ENCODE assay signal across 8 cellular contexts in genomic region chr16:49855822-49856740, GRCh38. TPM values are rescaled to one million over a fixed set of nuclear protein-coding genes. Genes with fewer than 3 reads are reported as not detected.
A peak's percentile ranks its signal among the peaks of the same experiment; 100 is the strongest.
DNase-seq lines count a peak whose midpoint lies in the region; ATAC-seq and TF ChIP-seq lines count a peak whose summit lies in the region.

ZNF423 (minus strand) TSS chr16:49856112; CDS start chr16:49855774, 338 bp downstream.

- DNase-seq in CD4-positive, alpha-beta T cell, result no peak
- no peak for DNase-seq in Jurkat, Clone E6-1 (ENCODE audit: low read depth, low spot score)
- DNase-seq in colonic mucosa (peak; percentile 57), aorta (no peak), DMS153 (lab: John Stamatoyannopoulos, UW) (no peak), NCI-H2107 treated with DMSO at 0.1 percent for 48 hours (lab: John Stamatoyannopoulos, UW; ENCODE audit: unreplicated experiment) (no peak)

- intact Hi-C loops in CD4-positive, alpha-beta T cell (cut with DNase I, micrococcal nuclease), result loop anchor here in 1 of 2 experiments (10.0 kb wide), 4 partner anchors 209 to 1611 kb away; partner anchors contain the start of genes ABCC11, HEATR3 and LONP2
- intact Hi-C loops in colonic mucosa (cut with DNase I) (no loop called here), aorta (cut with DNase I) (loop anchor here (2.0 to 10.0 kb wide), 6 partner anchors 27 to 371 kb away; no protein-coding TSS in a partner anchor)

- WGBS in aorta, 2 donors, result 0 to 1% methylated on average over 42 to 80 of the region's 82 CpGs

- no peak within 1 kb of the TSS for H3K27ac ChIP-seq in CD4-positive, alpha-beta T cell (ENCODE audit: low read depth, low read length)
- H3K27ac ChIP-seq in colonic mucosa (peak within 1 kb of the TSS; percentile 87), aorta (ENCODE audit: low read depth in 1 of 2, low read length in 2 of 2) (peak within 1 kb of the TSS; percentile 30 to 71)

- H3K9me3 Mint-ChIP-seq in CD4-positive, alpha-beta T cell, result no peaks in the 10 kb centered on the region

- no peak within 1 kb of the TSS for H3K27ac Mint-ChIP-seq in CD4-positive, alpha-beta T cell

- H3K4me3 ChIP-seq in Jurkat, Clone E6-1 (ENCODE audit: low read length), result peak within 1 kb of the TSS; percentile 38
- H3K4me3 ChIP-seq in colonic mucosa (peak within 1 kb of the TSS; percentile 59), mononuclear cell (ENCODE audit: low read length) (peak within 1 kb of the TSS; percentile 19), aorta (ENCODE audit: low read length in 2 of 2) (peak within 1 kb of the TSS; percentile 87 to 92)

- CTCF ChIA-PET in CD4-positive, alpha-beta T cell (lab: Charles Lee), result no interaction called here

- no peak for TF ChIP-seq CTCF in CD4-positive, alpha-beta T cell (IDR thresholded peaks at IDR 0.05)
- no peak for TF ChIP-seq CTCF in colonic mucosa (IDR thresholded peaks at IDR 0.05)

- H3K4me1 ChIP-seq in colonic mucosa (no peaks in the 10 kb centered on the region), mononuclear cell (ENCODE audit: insufficient read depth, low read length) (peaks cover 23% of the 10 kb centered on the region), aorta (ENCODE audit: control insufficient read depth in 1 of 2, insufficient read depth in 2 of 2, low read length in 2 of 2) (no peaks in the 10 kb centered on the region)

- no peak for ATAC-seq in CD4-positive, alpha-beta T cell (ENCODE audit: poor library complexity)
- ATAC-seq in aorta (ENCODE audit: low FRiP score) (peak; percentile 9), HG03025 (IDR thresholded peaks at IDR 0.05; ENCODE audit: low FRiP score, unreplicated experiment) (no peak)

- POLR2A ChIA-PET in CD4-positive, alpha-beta T cell (lab: Charles Lee), result no interaction called here

- H3K9ac ChIP-seq in colonic mucosa (ENCODE audit: low read depth in 2 of 2, low read length in 2 of 2), result peak within 1 kb of the TSS; percentile 91

- H3K36me3 ChIP-seq in colonic mucosa (no peaks in the 10 kb centered on the region), aorta (ENCODE audit: control insufficient read depth in 1 of 2, insufficient read depth in 2 of 2, low read length in 1 of 2) (no peaks in the 10 kb centered on the region)

- H3K4me1 Mint-ChIP-seq in CD4-positive, alpha-beta T cell (ENCODE audit: low read depth), result peaks cover 13% of the 10 kb centered on the region

- no peaks in the 10 kb centered on the region for H3K36me3 Mint-ChIP-seq in CD4-positive, alpha-beta T cell (ENCODE audit: low read depth)

- peaks cover 49% of the 10 kb centered on the region for H3K27me3 Mint-ChIP-seq in CD4-positive, alpha-beta T cell

- no peaks in the 10 kb centered on the region for H3K9me3 ChIP-seq in CD4-positive, alpha-beta T cell (ENCODE audit: control insufficient read depth, low read length)
- H3K9me3 ChIP-seq in colonic mucosa, result no peaks in the 10 kb centered on the region
- no peaks in the 10 kb centered on the region for H3K9me3 ChIP-seq in mononuclear cell (ENCODE audit: low read depth, low read length)
- H3K9me3 ChIP-seq in aorta (ENCODE audit: control insufficient read depth, low read length), result no peaks in the 10 kb centered on the region

- H3K27me3 ChIP-seq in CD4-positive, alpha-beta T cell (ENCODE audit: control insufficient read depth, insufficient read depth, low read length), result peaks cover 54% of the 10 kb centered on the region
- no peaks in the 10 kb centered on the region for H3K27me3 ChIP-seq in colonic mucosa
- H3K27me3 ChIP-seq in mononuclear cell (ENCODE audit: insufficient read depth, low read length), result peaks cover 47% of the 10 kb centered on the region
- H3K27me3 ChIP-seq in aorta (ENCODE audit: control insufficient read depth in 1 of 2, insufficient read depth in 2 of 2, low read length in 1 of 2), result no peaks in the 10 kb centered on the region

- H3K4me3 Mint-ChIP-seq in CD4-positive, alpha-beta T cell, result peak within 1 kb of the TSS; percentile 81

RNA-seq across cellular contexts. Expression of gene ZNF423, which starts in this region (rescaled TPM):
- not detected for total RNA-seq in CD4-positive, alpha-beta T cell
- polyA plus RNA-seq in Jurkat, Clone E6-1 (2012; ENCODE audit: insufficient read depth, insufficient read length), result not detected
- total RNA-seq in colonic mucosa, result 1 to 10 TPM; 4.7 to 7.3 TPM
- total RNA-seq in mononuclear cell, result under 0.01 TPM
- total RNA-seq in aorta, result 10 to 100 TPM; 12.5 to 43.1 TPM
- polyA plus RNA-seq in aorta, result 1 to 10 TPM; 3.1 to 7.6 TPM

Comparison
In these comparisons a context has a peak if more than half of its experiments do, and no peak if none do; other contexts are left out.
1. H3K4me3 ChIP-seq: peak in every context shown above with its lines; median percentile 90 in aorta; 59 in colonic mucosa; 38 in Jurkat, Clone E6-1; 19 in mononuclear cell.